ENCODE assay signal across 7 cellular contexts in genomic region chr20:63741676-63742380, GRCh38. TPM values are rescaled to one million over a fixed set of nuclear protein-coding genes. Genes with fewer than 3 reads are reported as not detected.
A peak's percentile ranks its signal among the peaks of the same experiment; 100 is the strongest.
DNase-seq lines count a peak whose midpoint lies in the region; ATAC-seq and TF ChIP-seq lines count a peak whose summit lies in the region.
"Had no signal": no experiment of that assay in that cellular context is flagged by ENCODE, and none has a peak within 500 bp of the region (broad histone marks: within the 10 kb centered on the region; RNA-seq: fewer than 3 reads in every experiment).

No MANE protein-coding gene starts in this region.

- H3K9ac ChIP-seq in GM23248 = peak overlapping the region; percentile 78; the same call in 1 of the 2 replicates

- H3K4me1 Mint-ChIP-seq in osteocyte (ENCODE audit: unreplicated experiment) = no peaks in the 10 kb centered on the region

- no peaks in the 10 kb centered on the region for H3K9me3 Mint-ChIP-seq in osteocyte (ENCODE audit: unreplicated experiment)
- H3K9me3 Mint-ChIP-seq: activated T-cell treated with anti-CD3 and anti-CD28 coated beads, Interleukin-2, amount 50 U/mL, for 72 hours had no signal

- no peak for ATAC-seq in GM18909 (IDR thresholded peaks at IDR 0.05; ENCODE audit: poor library complexity, unreplicated experiment)
- ATAC-seq: activated T-cell treated with anti-CD3 and anti-CD28 coated beads, Interleukin-2, amount 50 U/mL, for 72 hours had no signal

- H3K27ac Mint-ChIP-seq in osteocyte (ENCODE audit: unreplicated experiment) = no peak overlapping the region
- H3K27ac Mint-ChIP-seq: activated T-cell treated with anti-CD3 and anti-CD28 coated beads, Interleukin-2, amount 50 U/mL, for 72 hours had no signal

- TF ChIP-seq CTCF in cardiac fibroblast (IDR thresholded peaks at IDR 0.05; ENCODE audit: low read depth, low read length) = no peak
- TF ChIP-seq CTCF in osteocyte (IDR thresholded peaks at IDR 0.05) = no peak

- no peaks in the 10 kb centered on the region for H3K79me2 ChIP-seq in GM23248 (ENCODE audit: insufficient read depth)

- 77 to 82% methylated on average over 10 to 30 of the region's 30 CpGs for WGBS in GM23248 (ENCODE audit: low coverage in 1 of 2, low lambda C conversion rate in 2 of 2, missing lambda C conversion rate in 2 of 2), 2 experiments

- no peaks in the 10 kb centered on the region for H3K27me3 Mint-ChIP-seq in osteocyte (ENCODE audit: unreplicated experiment)

- DNase-seq in GM23248 (no peak), cardiac fibroblast (ENCODE audit: low read depth in 2 of 2) (no peak), osteocyte (ENCODE audit: extremely low spot score, unreplicated experiment) (no peak), NCI-H2227 (lab: John Stamatoyannopoulos, UW; ENCODE audit: unreplicated experiment) (no peak), DMS 273 treated with DMSO at 0.1 percent for 48 hours (lab: John Stamatoyannopoulos, UW) (no peak)
- DNase-seq: activated T-cell treated with anti-CD3 and anti-CD28 coated beads, Interleukin-2, amount 50 U/mL, for 72 hours had no signal

- in situ Hi-C loops in GM23248 (cut with MboI) = no loop called here

- H3K36me3 Mint-ChIP-seq in osteocyte (ENCODE audit: unreplicated experiment) = peaks cover 7% of the 10 kb centered on the region

- H3K27me3 ChIP-seq in GM23248 (replicated peaks; ENCODE audit: insufficient read depth) = no peaks in the 10 kb centered on the region

- H3K9me3 ChIP-seq in GM23248 (ENCODE audit: low read depth) = no peaks in the 10 kb centered on the region

- no peak overlapping the region for H2AFZ ChIP-seq in GM23248

- no peak overlapping the region for H3K27ac ChIP-seq in GM23248

- H3K4me1 ChIP-seq in GM23248 (ENCODE audit: insufficient read depth) = peaks cover 7% of the 10 kb centered on the region; the same call in 1 of the 2 replicates

- peaks cover 12% of the 10 kb centered on the region; the same call in 1 of the 2 replicates for H3F3A ChIP-seq in GM23248 (ENCODE audit: insufficient read depth)

- H3K9me2 ChIP-seq in GM23248 (ENCODE audit: insufficient read depth) = no peaks in the 10 kb centered on the region

- H4K20me1 ChIP-seq in GM23248 (ENCODE audit: insufficient read depth) = no peaks in the 10 kb centered on the region

- H3K4me2 ChIP-seq in GM23248 (ENCODE audit: unreplicated experiment) = peak overlapping the region; percentile 70

- H3K4me3 ChIP-seq in GM23248 (peak overlapping the region; percentile 68), cardiac fibroblast (replicated peaks in 1 of 2; ENCODE audit: low read depth in 2 of 2, low read length in 2 of 2) (peak overlapping the region; percentile 56 to 70)

- H3K36me3 ChIP-seq in GM23248 (ENCODE audit: low read depth) = 0 out of 2 replicates have a peak, but pooled peaks cover 8% of the 10 kb centered on the region

- peak overlapping the region; percentile 74 for H3K4me3 Mint-ChIP-seq in osteocyte (ENCODE audit: unreplicated experiment)

RNA-seq across cellular contexts. Expression of gene SLC2A4RG, which starts 2.3 kb away (rescaled TPM):
- 63.9 and 64.9 TPM in 2 replicates for total RNA-seq in GM23248 (2014; rRNA removed; shearing (Covaris generic))
- polyA plus RNA-seq in GM23248 (2016; fragmentation: Nextera tagmentation; extraction: Ambion mirVana) = 21.3 and 22.7 TPM in 2 replicates
- 74.8 and 80.7 TPM in 2 replicates for total RNA-seq in osteocyte

RNA-seq across cellular contexts. Expression of gene LIME1, which starts 5.4 kb away (rescaled TPM):
- total RNA-seq in GM23248 (2014; rRNA removed; shearing (Covaris generic)) = 14.1 and 32.0 TPM in 2 replicates
- polyA plus RNA-seq in GM23248 (2016; fragmentation: Nextera tagmentation; extraction: Ambion mirVana) = 2.4 and 3.7 TPM in 2 replicates
- total RNA-seq in osteocyte = 9.4 and 12.5 TPM in 2 replicates

RNA-seq across cellular contexts. Expression of gene ZGPAT, which starts 34.0 kb away (rescaled TPM):
- 26.2 and 28.5 TPM in 2 replicates for total RNA-seq in GM23248 (2014; rRNA removed; shearing (Covaris generic))
- 19.9 and 22.7 TPM in 2 replicates for polyA plus RNA-seq in GM23248 (2016; fragmentation: Nextera tagmentation; extraction: Ambion mirVana)
- total RNA-seq in osteocyte = 24.3 and 28.0 TPM in 2 replicates

RNA-seq across cellular contexts. Expression of gene ARFRP1, which starts 34.1 kb away (rescaled TPM):
- 61.4 and 65.9 TPM in 2 replicates for total RNA-seq in GM23248 (2014; rRNA removed; shearing (Covaris generic))
- polyA plus RNA-seq in GM23248 (2016; fragmentation: Nextera tagmentation; extraction: Ambion mirVana) = 57.6 and 60.8 TPM in 2 replicates
- 46.1 and 46.7 TPM in 2 replicates for total RNA-seq in osteocyte

RNA-seq across cellular contexts. Expression of gene TNFRSF6B, which starts 45.4 kb away (rescaled TPM):
- 36.9 and 39.9 TPM in 2 replicates for total RNA-seq in GM23248 (2014; rRNA removed; shearing (Covaris generic))
- polyA plus RNA-seq in GM23248 (2016; fragmentation: Nextera tagmentation; extraction: Ambion mirVana) = 17.4 and 17.5 TPM in 2 replicates
- total RNA-seq in osteocyte = 0.84 and 2.3 TPM in 2 replicates
